In genomic region chr22:50306753-50307749, GRCh38 we compare ENCODE assay signal across 1 cellular context.
TF ChIP-seq lines count a peak whose summit lies in the region.

Gene PLXNB2 (minus strand): TSS chr22:50307646. CDS start chr22:50290584, 17,062 bp downstream.

TF ChIP-seq in SK-N-SH, 30 proteins besides CTCF, POLR2A, EP300 and RAD21 (continued from another document):
- no peak for TF ChIP-seq ZBTB33 (IDR thresholded peaks at IDR 0.05; ENCODE audit: borderline replicate concordance, low read depth)
